8 cellular contexts compared by ENCODE assay signal in the genomic region with DNA sequence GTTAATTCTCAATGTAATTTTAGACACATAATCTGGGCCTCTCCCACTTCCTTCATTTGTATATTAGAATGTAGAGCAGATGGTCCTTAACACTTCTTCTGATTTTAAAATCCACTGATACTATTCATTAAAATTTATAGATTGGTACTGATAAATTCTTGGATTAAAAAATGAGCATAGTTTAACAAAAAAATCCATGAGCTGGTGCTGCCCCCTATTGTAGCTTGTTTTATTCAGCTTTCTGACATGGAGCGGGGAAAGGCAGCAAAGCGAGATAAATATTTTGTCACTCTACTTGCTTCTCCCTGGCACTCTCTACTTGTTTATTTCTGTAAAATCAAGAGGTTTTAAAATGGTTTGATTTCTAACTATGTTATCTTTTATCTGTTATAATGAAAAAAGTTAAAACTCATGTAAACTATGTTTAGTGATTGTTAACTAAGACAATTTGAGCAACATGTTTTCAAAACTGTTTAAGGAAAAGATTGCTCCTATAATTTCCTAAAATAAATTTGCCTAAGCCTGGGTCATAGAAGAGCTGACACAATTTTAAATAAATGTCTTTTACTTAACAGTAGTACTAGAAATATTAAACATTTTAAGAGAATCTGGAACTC. TPM values are rescaled to one million over a fixed set of nuclear protein-coding genes. Genes with fewer than 3 reads are reported as not detected.
DNase-seq lines count a peak whose midpoint lies in the region; ATAC-seq and TF ChIP-seq lines count a peak whose summit lies in the region.

No MANE protein-coding gene starts in this region.

- intact Hi-C loops in MCF 10A (cut with micrococcal nuclease): loop anchor here (1.0 kb wide), 2 partner anchors 122 to 411 kb away; no protein-coding TSS in a partner anchor
- intact Hi-C loops in CD8-positive, alpha-beta T cell (cut with DNase I, micrococcal nuclease): no loop called here

- H3K27me3 ChIP-seq in CD8-positive, alpha-beta T cell (ENCODE audit: insufficient read depth, low read length): no peaks in the 10 kb centered on the region

- H3K9me3 ChIP-seq in CD8-positive, alpha-beta T cell (ENCODE audit: low read length): no peaks in the 10 kb centered on the region

- ATAC-seq in CD8-positive, alpha-beta T cell: no peak
- ATAC-seq in HG03565 (IDR thresholded peaks at IDR 0.05; ENCODE audit: unreplicated experiment): no peak

- no peak overlapping the region for H3K4me3 ChIP-seq in CD8-positive, alpha-beta T cell (ENCODE audit: low read depth, low read length)

- H3K27me3 Mint-ChIP-seq in MCF 10A (ENCODE audit: insufficient read depth, unreplicated experiment): no peaks in the 10 kb centered on the region
- H3K27me3 Mint-ChIP-seq in CD8-positive, alpha-beta T cell (ENCODE audit: low read depth): peaks cover 6% of the 10 kb centered on the region

- H3K4me1 Mint-ChIP-seq in MCF 10A (ENCODE audit: insufficient read depth, unreplicated experiment): peaks cover 31% of the 10 kb centered on the region
- no peaks in the 10 kb centered on the region for H3K4me1 Mint-ChIP-seq in CD8-positive, alpha-beta T cell (ENCODE audit: low read depth)

- no peaks in the 10 kb centered on the region for H3K36me3 Mint-ChIP-seq in MCF 10A (ENCODE audit: insufficient read depth, unreplicated experiment)
- no peaks in the 10 kb centered on the region for H3K36me3 Mint-ChIP-seq in CD8-positive, alpha-beta T cell

- no peak overlapping the region for H3K27ac Mint-ChIP-seq in MCF 10A (ENCODE audit: low read depth, unreplicated experiment)
- H3K27ac Mint-ChIP-seq in CD8-positive, alpha-beta T cell: no peak overlapping the region

- CTCF ChIA-PET in MCF 10A (lab: Yijun Ruan, JAX): interaction anchor here (0.8 to 8.5 kb wide), 25 partner anchors 11 to 411 kb away, joined by 3 to 207 read pairs (median 11); a partner anchor contains a TSS
- CTCF ChIA-PET in CD8-positive, alpha-beta T cell (lab: Charles Lee): interaction anchor here (1.2 to 2.1 kb wide), 2 partner anchors 10 to 32 kb away, joined by 3 to 8 read pairs; no protein-coding TSS in a partner anchor

- H3K36me3 ChIP-seq in CD8-positive, alpha-beta T cell (ENCODE audit: insufficient read depth, low read length): no peaks in the 10 kb centered on the region

- no peak overlapping the region for H3K27ac ChIP-seq in CD8-positive, alpha-beta T cell (ENCODE audit: low read depth, low read length)

- DNase-seq in EH (ENCODE audit: low read depth) (peak; percentile 50), NCI-H1092 treated with DMSO at 0.1 percent for 48 hours (lab: John Stamatoyannopoulos, UW) (peak; percentile 15), MCF 10A (ENCODE audit: unreplicated experiment) (peak; percentile 56), medulla oblongata (ENCODE audit: extremely low spot score) (peak; percentile 71), HK-2 (ENCODE audit: unreplicated experiment) (no peak), NCI-H2029 treated with DMSO at 0.1 percent for 48 hours (lab: John Stamatoyannopoulos, UW) (no peak)
- no peak for DNase-seq in CD8-positive, alpha-beta T cell

- TF ChIP-seq CTCF in MCF 10A (IDR thresholded peaks at IDR 0.05; ENCODE audit: unreplicated experiment): peak; percentile 65
- TF ChIP-seq CTCF in CD8-positive, alpha-beta T cell (IDR thresholded peaks at IDR 0.05): no peak

- H3K4me3 Mint-ChIP-seq in MCF 10A (ENCODE audit: unreplicated experiment): no peak overlapping the region
- no peak overlapping the region for H3K4me3 Mint-ChIP-seq in CD8-positive, alpha-beta T cell

- H3K9me3 Mint-ChIP-seq in MCF 10A (ENCODE audit: unreplicated experiment): no peaks in the 10 kb centered on the region
- H3K9me3 Mint-ChIP-seq in CD8-positive, alpha-beta T cell: no peaks in the 10 kb centered on the region

- no TSS peak for BruUV-seq in MCF 10A (replicated peaks; lab: Mats Ljungman, UMichigan)

- POLR2A ChIA-PET in MCF 10A (lab: Yijun Ruan, JAX): interaction anchor here (0.6 to 3.3 kb wide), 6 partner anchors 26 to 357 kb away, joined by 3 to 18 read pairs (median 4); a partner anchor contains a TSS
- POLR2A ChIA-PET in CD8-positive, alpha-beta T cell (lab: Charles Lee): no interaction called here

- H3K4me1 ChIP-seq in CD8-positive, alpha-beta T cell (ENCODE audit: insufficient read depth, low read length): no peaks in the 10 kb centered on the region

RNA-seq across cellular contexts. Expression of a gene that starts 26.5 kb away (rescaled TPM):
- total RNA-seq in MCF 10A (2022): 109 and 149 TPM in 2 replicates
- total RNA-seq in CD8-positive, alpha-beta T cell: not detected

Comparison
In these comparisons a context has a peak if more than half of its experiments do, and no peak if none do; other contexts are left out.
1. DNase-seq: peak in EH (single experiment), NCI-H1092 treated with DMSO at 0.1 percent for 48 hours (single experiment), MCF 10A (single experiment) and medulla oblongata (single experiment); none in HK-2 (single experiment), CD8-positive, alpha-beta T cell (0 of 7) and NCI-H2029 treated with DMSO at 0.1 percent for 48 hours (single experiment).
2. RNA of a gene that starts 26.5 kb away (total RNA-seq): 109 to 149 TPM in MCF 10A; not detected in CD8-positive, alpha-beta T cell; every median in the first group is over 100 times any median in the second.